Comparison of ENCODE assay signal across 26 cellular contexts in the genomic region with DNA sequence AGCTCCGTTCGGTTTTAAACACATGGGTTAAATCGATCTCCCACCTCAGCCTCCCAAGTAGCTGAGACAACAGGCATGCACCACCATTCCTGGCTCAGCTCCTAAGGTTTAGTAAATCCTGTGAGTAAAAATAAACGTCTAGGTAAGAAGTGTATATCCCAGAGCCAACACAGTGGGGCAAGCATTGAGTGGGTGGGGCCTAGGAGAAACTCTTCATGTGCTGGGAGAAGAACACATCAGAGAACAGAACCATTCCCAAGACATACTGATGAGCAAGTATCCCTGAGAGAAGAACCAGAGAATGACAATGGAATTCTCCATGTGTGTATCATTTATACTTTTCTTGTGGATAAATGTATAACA.
DNase-seq lines count a peak whose midpoint lies in the region; ATAC-seq and TF ChIP-seq lines count a peak whose summit lies in the region.
"Had no signal": no experiment of that assay in that cellular context is flagged by ENCODE, and none has a peak within 500 bp of the region (broad histone marks: within the 10 kb centered on the region; RNA-seq: fewer than 3 reads in every experiment).

No MANE protein-coding gene starts in this region.

- 0 out of 2 replicates have a peak overlapping the region, but pooled peaks have one; percentile 18 for H3K27ac Mint-ChIP-seq in WTC11
- H3K27ac Mint-ChIP-seq in osteocyte (ENCODE audit: unreplicated experiment) = peak overlapping the region; percentile 18
- H3K27ac Mint-ChIP-seq in activated naive CD4-positive, alpha-beta T cell treated with anti-CD3 and anti-CD28 coated beads, Interleukin-2, amount 10 ng/mL, durations not matched to agents 7 days and 5 days = no peak overlapping the region
- no peak overlapping the region for H3K27ac Mint-ChIP-seq in activated T-cell treated with anti-CD3 and anti-CD28 coated beads, Interleukin-2, amount 50 U/mL, for 24 hours
- H3K27ac Mint-ChIP-seq: activated CD8-positive, alpha-beta T cell treated with anti-CD3 and anti-CD28 coated beads for 36 hours; CD8-positive, alpha-beta T cell had no signal

- H3K9ac ChIP-seq in iPS-18a (ENCODE audit: low read length) = peak overlapping the region; percentile 62

- H3K27ac ChIP-seq in iPS-18a (ENCODE audit: low read length) = no peak overlapping the region
- H3K27ac ChIP-seq: brain microvascular endothelial cell, foreskin keratinocyte, neutrophil had no signal

- H3K4me3 Mint-ChIP-seq in WTC11 = peak overlapping the region; percentile 90
- no peak overlapping the region for H3K4me3 Mint-ChIP-seq in osteocyte (ENCODE audit: unreplicated experiment)
- H3K4me3 Mint-ChIP-seq in activated naive CD4-positive, alpha-beta T cell treated with anti-CD3 and anti-CD28 coated beads, Interleukin-2, amount 10 ng/mL, durations not matched to agents 7 days and 5 days = no peak overlapping the region
- no peak overlapping the region for H3K4me3 Mint-ChIP-seq in activated T-cell treated with anti-CD3 and anti-CD28 coated beads, Interleukin-2, amount 50 U/mL, for 24 hours
- H3K4me3 Mint-ChIP-seq: activated CD8-positive, alpha-beta T cell treated with anti-CD3 and anti-CD28 coated beads for 36 hours; CD8-positive, alpha-beta T cell had no signal

- no peaks in the 10 kb centered on the region for H3K27me3 ChIP-seq in iPS-18a (ENCODE audit: control insufficient read depth, insufficient read depth, low read length)
- H3K27me3 ChIP-seq: brain microvascular endothelial cell, foreskin keratinocyte, neutrophil had no signal

- peak; percentile 68 for ATAC-seq in WTC11
- no peak for ATAC-seq in activated CD4-positive, CD25-positive, alpha-beta regulatory T cell treated with anti-CD3 and anti-CD28 coated beads, Interleukin-2, amount 50 U/mL, for 24 hours
- ATAC-seq: activated CD8-positive, alpha-beta T cell treated with anti-CD3 and anti-CD28 coated beads for 36 hours; CD8-positive, alpha-beta T cell; esophagus mucosa; foreskin keratinocyte had no signal

- DNase-seq in DMS53 (lab: John Stamatoyannopoulos, UW) (peak; percentile 11), DMS53 treated with DMSO at 0.1 percent for 48 hours (lab: John Stamatoyannopoulos, UW; ENCODE audit: unreplicated experiment) (no peak), WTC11 (ENCODE audit: low spot score) (no peak), osteocyte (ENCODE audit: extremely low spot score, unreplicated experiment) (no peak)
- DNase-seq in activated naive CD4-positive, alpha-beta T cell treated with anti-CD3 and anti-CD28 coated beads, Interleukin-2, amount 10 ng/mL, durations not matched to agents 7 days and 5 days = no peak
- DNase-seq in activated T-cell treated with anti-CD3 and anti-CD28 coated beads, Interleukin-2, amount 50 U/mL, for 24 hours = no peak
- DNase-seq: 8988T; activated CD4-positive, CD25-positive, alpha-beta regulatory T cell; activated CD8-positive, alpha-beta T cell treated with anti-CD3 and anti-CD28 coated beads for 36 hours; activated gamma-delta T cell treated with Interleukin-2 at 50 U/mL for 16 hours; brain microvascular endothelial cell; CD8-positive, alpha-beta T cell; effector CD8-positive, alpha-beta T cell; foreskin keratinocyte; GDM1; hypothalamus; kidney glomerular epithelial cell; NCI-H1048; NCI-H1930; NCI-H2227 treated with DMSO at 0.1 percent for 48 hours; OCI-M1; T1000 had no signal

- H3K9me3 ChIP-seq in iPS-18a (ENCODE audit: control insufficient read depth, low read depth, low read length) = no peaks in the 10 kb centered on the region
- H3K9me3 ChIP-seq: neutrophil had no signal

- POLR2A ChIA-PET in WTC11 (lab: Charles Lee) = interaction anchor here (1.0 kb wide), 1 partner anchor 96 kb away, joined by 3 read pairs; no protein-coding TSS in a partner anchor

- no peaks in the 10 kb centered on the region for H3K36me3 ChIP-seq in iPS-18a (ENCODE audit: control insufficient read depth, low read depth, low read length)
- H3K36me3 ChIP-seq: neutrophil had no signal

- H3K4me3 ChIP-seq in iPS-18a (ENCODE audit: low read length) = peak overlapping the region; percentile 74

- H3K27me3 Mint-ChIP-seq in WTC11 (ENCODE audit: low read depth) (no peaks in the 10 kb centered on the region; the same call in 1 of the 2 replicates), osteocyte (ENCODE audit: unreplicated experiment) (no peaks in the 10 kb centered on the region)
- H3K27me3 Mint-ChIP-seq in activated naive CD4-positive, alpha-beta T cell treated with anti-CD3 and anti-CD28 coated beads, Interleukin-2, amount 10 ng/mL, durations not matched to agents 7 days and 5 days = no peaks in the 10 kb centered on the region
- no peaks in the 10 kb centered on the region for H3K27me3 Mint-ChIP-seq in activated T-cell treated with anti-CD3 and anti-CD28 coated beads, Interleukin-2, amount 50 U/mL, for 24 hours
- H3K27me3 Mint-ChIP-seq: activated CD8-positive, alpha-beta T cell treated with anti-CD3 and anti-CD28 coated beads for 36 hours had no signal

- TF ChIP-seq CTCF in WTC11 (IDR thresholded peaks at IDR 0.05) (no peak), osteocyte (IDR thresholded peaks at IDR 0.05) (no peak)

- H3K4me1 ChIP-seq in iPS-18a (ENCODE audit: control insufficient read depth, low read depth, low read length) = peaks cover 6% of the 10 kb centered on the region
- H3K4me1 ChIP-seq: foreskin keratinocyte had no signal

- H3K36me3 Mint-ChIP-seq in WTC11 (peaks cover 6% of the 10 kb centered on the region; the same call in 1 of the 2 replicates), osteocyte (ENCODE audit: unreplicated experiment) (peaks cover 6% of the 10 kb centered on the region)
- H3K36me3 Mint-ChIP-seq in activated naive CD4-positive, alpha-beta T cell treated with anti-CD3 and anti-CD28 coated beads, Interleukin-2, amount 10 ng/mL, durations not matched to agents 7 days and 5 days = no peaks in the 10 kb centered on the region
- H3K36me3 Mint-ChIP-seq in activated T-cell treated with anti-CD3 and anti-CD28 coated beads, Interleukin-2, amount 50 U/mL, for 24 hours (ENCODE audit: low read depth) = peaks cover 4% of the 10 kb centered on the region

- CTCF ChIA-PET in WTC11 (lab: Charles Lee) = interaction anchor here (1.1 to 5.3 kb wide), 7 partner anchors 18 to 412 kb away, joined by 3 to 39 read pairs (median 5); no protein-coding TSS in a partner anchor
- CTCF ChIA-PET in activated naive CD4-positive, alpha-beta T cell treated with anti-CD3 and anti-CD28 coated beads, Interleukin-2, amount 10 ng/mL, durations not matched to agents 7 days and 5 days (lab: Charles Lee) = interaction anchor here (0.7 to 2.5 kb wide), 5 partner anchors 9 to 294 kb away, joined by 3 to 12 read pairs (median 3); no protein-coding TSS in a partner anchor

- H3K4me1 Mint-ChIP-seq in WTC11 = peaks cover 20% of the 10 kb centered on the region
- H3K4me1 Mint-ChIP-seq in osteocyte (ENCODE audit: unreplicated experiment) = peaks cover 23% of the 10 kb centered on the region
- H3K4me1 Mint-ChIP-seq in activated naive CD4-positive, alpha-beta T cell treated with anti-CD3 and anti-CD28 coated beads, Interleukin-2, amount 10 ng/mL, durations not matched to agents 7 days and 5 days = no peaks in the 10 kb centered on the region
- no peaks in the 10 kb centered on the region for H3K4me1 Mint-ChIP-seq in activated T-cell treated with anti-CD3 and anti-CD28 coated beads, Interleukin-2, amount 50 U/mL, for 24 hours (ENCODE audit: low read depth)

- peaks cover 3% of the 10 kb centered on the region; the same call in 1 of the 2 replicates for H3K9me3 Mint-ChIP-seq in WTC11
- no peaks in the 10 kb centered on the region for H3K9me3 Mint-ChIP-seq in osteocyte (ENCODE audit: unreplicated experiment)
- H3K9me3 Mint-ChIP-seq in activated naive CD4-positive, alpha-beta T cell treated with anti-CD3 and anti-CD28 coated beads, Interleukin-2, amount 10 ng/mL, durations not matched to agents 7 days and 5 days = no peaks in the 10 kb centered on the region
- H3K9me3 Mint-ChIP-seq in activated T-cell treated with anti-CD3 and anti-CD28 coated beads, Interleukin-2, amount 50 U/mL, for 24 hours = no peaks in the 10 kb centered on the region
- H3K9me3 Mint-ChIP-seq: activated CD8-positive, alpha-beta T cell treated with anti-CD3 and anti-CD28 coated beads for 36 hours; CD8-positive, alpha-beta T cell had no signal

TF ChIP-seq in WTC11, 78 proteins besides CTCF, POLR2A, EP300 and RAD21:
- TF ChIP-seq NR3C1 (CRISPR knock-in tag; conservative IDR thresholded peaks at IDR 0.05; ENCODE audit: low read depth) (no peak), JAZF1 (CRISPR knock-in tag; IDR thresholded peaks at IDR 0.05) (no peak), TEAD4 (CRISPR knock-in tag; IDR thresholded peaks at IDR 0.05) (no peak), ZNF396 (CRISPR knock-in tag; IDR thresholded peaks at IDR 0.05; ENCODE audit: borderline replicate concordance) (no peak)
- TF ChIP-seq, protein P1, sequence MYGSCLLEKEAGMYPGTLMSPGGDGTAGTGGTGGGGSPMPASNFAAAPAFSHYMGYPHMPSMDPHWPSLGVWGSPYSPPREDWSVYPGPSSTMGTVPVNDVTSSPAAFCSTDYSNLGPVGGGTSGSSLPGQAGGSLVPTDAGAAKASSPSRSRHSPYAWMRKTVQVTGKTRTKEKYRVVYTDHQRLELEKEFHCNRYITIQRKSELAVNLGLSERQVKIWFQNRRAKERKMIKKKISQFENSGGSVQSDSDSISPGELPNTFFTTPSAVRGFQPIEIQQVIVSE (CRISPR knock-in tag; IDR thresholded peaks at IDR 0.05; ENCODE audit: borderline replicate concordance) = no peak
- TF ChIP-seq, protein P2, sequence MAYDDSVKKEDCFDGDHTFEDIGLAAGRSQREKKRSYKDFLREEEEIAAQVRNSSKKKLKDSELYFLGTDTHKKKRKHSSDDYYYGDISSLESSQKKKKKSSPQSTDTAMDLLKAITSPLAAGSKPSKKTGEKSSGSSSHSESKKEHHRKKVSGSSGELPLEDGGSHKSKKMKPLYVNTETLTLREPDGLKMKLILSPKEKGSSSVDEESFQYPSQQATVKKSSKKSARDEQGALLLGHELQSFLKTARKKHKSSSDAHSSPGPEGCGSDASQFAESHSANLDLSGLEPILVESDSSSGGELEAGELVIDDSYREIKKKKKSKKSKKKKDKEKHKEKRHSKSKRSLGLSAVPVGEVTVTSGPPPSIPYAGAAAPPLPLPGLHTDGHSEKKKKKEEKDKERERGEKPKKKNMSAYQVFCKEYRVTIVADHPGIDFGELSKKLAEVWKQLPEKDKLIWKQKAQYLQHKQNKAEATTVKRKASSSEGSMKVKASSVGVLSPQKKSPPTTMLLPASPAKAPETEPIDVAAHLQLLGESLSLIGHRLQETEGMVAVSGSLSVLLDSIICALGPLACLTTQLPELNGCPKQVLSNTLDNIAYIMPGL (CRISPR knock-in tag; IDR thresholded peaks at IDR 0.05) = no peak

Comparison
In these comparisons a context has a peak if more than half of its experiments do, and no peak if none do; other contexts are left out.
1. H3K27ac Mint-ChIP-seq: peak in WTC11 (single experiment) and osteocyte (single experiment); none in activated naive CD4-positive, alpha-beta T cell treated with anti-CD3 and anti-CD28 coated beads, Interleukin-2, amount 10 ng/mL, durations not matched to agents 7 days and 5 days (single experiment) and activated T-cell treated with anti-CD3 and anti-CD28 coated beads, Interleukin-2, amount 50 U/mL, for 24 hours (single experiment).